ENCODE assay signal across 8 cellular contexts in the genomic region with DNA sequence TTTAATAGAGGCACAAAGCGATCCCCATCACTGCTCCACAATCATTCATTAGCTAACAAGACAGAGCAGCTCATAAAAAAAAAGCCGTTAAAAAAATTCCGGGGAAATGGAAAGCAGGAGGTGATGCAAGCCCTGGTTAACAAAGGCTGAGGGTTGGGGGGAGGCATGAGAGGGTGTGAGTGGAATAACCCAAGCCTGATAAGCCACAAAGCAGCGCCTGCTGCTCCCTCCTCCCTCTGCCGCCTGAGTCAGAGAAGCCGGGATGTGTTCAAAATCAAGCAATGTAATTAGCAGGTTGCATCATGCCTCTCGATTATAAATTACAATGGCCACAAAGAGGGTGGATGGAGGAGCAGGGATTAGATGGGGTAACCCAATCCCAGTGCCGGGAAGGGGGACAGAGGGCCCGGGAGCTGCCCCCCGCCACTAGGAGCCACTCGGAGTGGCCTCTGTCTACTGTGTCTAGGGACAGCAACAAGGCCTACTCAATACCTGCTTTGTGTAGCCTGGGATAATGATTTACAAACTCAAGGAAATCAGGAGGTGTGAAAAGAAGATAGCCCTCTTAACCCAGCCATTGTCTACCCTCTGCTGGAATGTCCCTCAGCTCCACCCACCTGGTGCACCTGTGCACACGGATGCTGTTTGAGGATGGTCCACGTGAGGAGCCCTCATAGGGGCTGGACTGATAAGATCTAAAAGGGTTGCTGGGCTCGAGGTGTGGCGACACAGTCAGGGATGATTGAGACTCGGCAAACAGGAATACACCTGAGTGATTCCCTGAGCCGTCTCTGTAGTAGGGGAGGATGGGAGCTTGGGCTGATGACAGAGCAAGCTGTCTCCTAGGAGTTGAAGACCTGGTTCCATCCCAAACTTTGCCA.
DNase-seq lines count a peak whose midpoint lies in the region; ATAC-seq and TF ChIP-seq lines count a peak whose summit lies in the region.

No MANE protein-coding gene starts in this region.

- CTCF ChIA-PET in PC-3 (lab: Charles Lee): interaction anchor here (1.3 kb wide), 1 partner anchor 147 kb away, joined by 4 read pairs; no protein-coding TSS in a partner anchor

- no peaks in the 10 kb centered on the region for H3F3A ChIP-seq in PC-3 (ENCODE audit: low read length, unreplicated experiment)

- H3K27me3 ChIP-seq in PC-3 (ENCODE audit: low read length): no peaks in the 10 kb centered on the region
- no peaks in the 10 kb centered on the region for H3K27me3 ChIP-seq in trophoblast cell (ENCODE audit: insufficient read depth, low read length)

- no peak overlapping the region for H3K14ac ChIP-seq in trophoblast cell (ENCODE audit: low read length)

- H2AFZ ChIP-seq in PC-3 (ENCODE audit: low read length): no peak overlapping the region
- H2AFZ ChIP-seq in trophoblast cell (ENCODE audit: insufficient read depth, low read length, poor library complexity): no peak overlapping the region

- H2BK120ac ChIP-seq in trophoblast cell (ENCODE audit: insufficient read depth, low read length, poor library complexity): no peak overlapping the region

- H3K79me2 ChIP-seq in PC-3 (ENCODE audit: low read length) (no peaks in the 10 kb centered on the region), trophoblast cell (ENCODE audit: control insufficient read depth, insufficient read depth, low read length, poor library complexity) (no peaks in the 10 kb centered on the region)

- H4K20me1 ChIP-seq in PC-3 (ENCODE audit: low read length): no peaks in the 10 kb centered on the region

- no peak overlapping the region for H3K4ac ChIP-seq in trophoblast cell (ENCODE audit: low read depth, low read length)

- no peak overlapping the region for H2BK12ac ChIP-seq in trophoblast cell (ENCODE audit: low read length)

- POLR2A ChIA-PET in PC-3 (lab: Charles Lee; ENCODE audit: unreplicated experiment): interaction anchor here (0.5 kb wide), 1 partner anchor 13 kb away, joined by 3 read pairs; no protein-coding TSS in a partner anchor

- no CpG with 5 or more reads among the region's 17 CpGs for WGBS in trophoblast cell (ENCODE audit: extremely low coverage, insufficient coverage, insufficient read length)

- no peak overlapping the region for H4K91ac ChIP-seq in trophoblast cell (ENCODE audit: low read depth, low read length)

- no peak; the same call in 1 of the 2 replicates for TF ChIP-seq CTCF in PC-3 (conservative IDR thresholded peaks at IDR 0.05; ENCODE audit: low read depth, low read length)

- peak; percentile 76 for DNase-seq in Ammon's horn (ENCODE audit: low spot score)
- DNase-seq in HUDEP-2 (lab: John Stamatoyannopoulos, UW; ENCODE audit: unreplicated experiment in 76 of 76): peak in 73 of 76 experiments; percentile 65 to 95 (median 84)
- peak; percentile 53 for DNase-seq in PC-3
- peak; percentile 86 for DNase-seq in fibroblast of gingiva (ENCODE audit: low read depth)
- DNase-seq in trophoblast cell: peak; percentile 72 to 86
- DNase-seq in NCI-H446 (lab: John Stamatoyannopoulos, UW): no peak
- DNase-seq in activated T-cell treated with anti-CD3 and anti-CD28 coated beads for 4 hours: no peak
- DNase-seq in sciatic nerve (ENCODE audit: low spot score): no peak

- H3K4me3 ChIP-seq in PC-3 (ENCODE audit: low read length) (no peak overlapping the region), trophoblast cell (ENCODE audit: low read depth, low read length) (no peak overlapping the region)

- H3K4me2 ChIP-seq in PC-3 (ENCODE audit: low read length) (no peak overlapping the region), trophoblast cell (ENCODE audit: low read length) (no peak overlapping the region)

- no peaks in the 10 kb centered on the region for H3K36me3 ChIP-seq in PC-3 (ENCODE audit: low read depth, low read length)
- H3K36me3 ChIP-seq in trophoblast cell (ENCODE audit: control insufficient read depth in 1 of 2, insufficient read depth in 2 of 2, low read length in 2 of 2): no peaks in the 10 kb centered on the region

- no peak overlapping the region for H4K8ac ChIP-seq in trophoblast cell (ENCODE audit: low read depth, low read length)

- H3K79me1 ChIP-seq in trophoblast cell (ENCODE audit: low read length): no peaks in the 10 kb centered on the region

- intact Hi-C loops in PC-3 (cut with micrococcal nuclease) (loop anchor here (2.0 to 5.0 kb wide), 3 partner anchors 70 to 148 kb away; no protein-coding TSS in a partner anchor), sciatic nerve (cut with DNase I) (no loop called here)

- H3K9me3 ChIP-seq in PC-3 (ENCODE audit: low read length) (no peaks in the 10 kb centered on the region), trophoblast cell (ENCODE audit: insufficient read depth, low read depth, low read length) (peaks cover 2% of the 10 kb centered on the region)

- no peak overlapping the region for H2AK5ac ChIP-seq in trophoblast cell (ENCODE audit: low read length)

- H2BK5ac ChIP-seq in trophoblast cell (ENCODE audit: low read depth, low read length, poor library complexity): no peak overlapping the region

- H3K27ac ChIP-seq in PC-3 (ENCODE audit: low read length) (peak overlapping the region; percentile 14; the same call in 1 of the 2 replicates), trophoblast cell (ENCODE audit: low read depth, low read length) (no peak overlapping the region)

- H3K18ac ChIP-seq in trophoblast cell (ENCODE audit: low read length): no peak overlapping the region

- H3K9me2 ChIP-seq in PC-3 (replicated peaks; ENCODE audit: low read length): no peaks in the 10 kb centered on the region

- peaks cover 32% of the 10 kb centered on the region for H3K4me1 ChIP-seq in PC-3 (ENCODE audit: insufficient read depth, low read length)
- H3K4me1 ChIP-seq in trophoblast cell (ENCODE audit: control insufficient read depth in 1 of 2, insufficient read depth in 2 of 2, low read length in 2 of 2): peaks cover 0 to 2% of the 10 kb centered on the region in 2 experiments

- H3K23ac ChIP-seq in trophoblast cell (ENCODE audit: low read length): no peak overlapping the region

- ATAC-seq in PC-3 (peak; percentile 42; the same call in 1 of the 2 replicates), sciatic nerve (no peak)

- H4K12ac ChIP-seq in trophoblast cell (ENCODE audit: low read depth, low read length): no peak overlapping the region

- no peak overlapping the region for H3K9ac ChIP-seq in PC-3 (ENCODE audit: low read length)
- H3K9ac ChIP-seq in trophoblast cell (ENCODE audit: low read length): no peak overlapping the region

- BruUV-seq in PC-3 (replicated peaks; lab: Mats Ljungman, UMichigan): TSS peak; percentile 94

Comparison
In these comparisons a context has a peak if more than half of its experiments do, and no peak if none do; other contexts are left out.
1. DNase-seq: peak in Ammon's horn (single experiment), HUDEP-2 (73 of 76), PC-3 (single experiment), fibroblast of gingiva (single experiment) and trophoblast cell (2 of 2); none in NCI-H446 (0 of 2), activated T-cell treated with anti-CD3 and anti-CD28 coated beads for 4 hours (single experiment) and sciatic nerve (single experiment).